20 cellular contexts compared by ENCODE assay signal in the genomic region with DNA sequence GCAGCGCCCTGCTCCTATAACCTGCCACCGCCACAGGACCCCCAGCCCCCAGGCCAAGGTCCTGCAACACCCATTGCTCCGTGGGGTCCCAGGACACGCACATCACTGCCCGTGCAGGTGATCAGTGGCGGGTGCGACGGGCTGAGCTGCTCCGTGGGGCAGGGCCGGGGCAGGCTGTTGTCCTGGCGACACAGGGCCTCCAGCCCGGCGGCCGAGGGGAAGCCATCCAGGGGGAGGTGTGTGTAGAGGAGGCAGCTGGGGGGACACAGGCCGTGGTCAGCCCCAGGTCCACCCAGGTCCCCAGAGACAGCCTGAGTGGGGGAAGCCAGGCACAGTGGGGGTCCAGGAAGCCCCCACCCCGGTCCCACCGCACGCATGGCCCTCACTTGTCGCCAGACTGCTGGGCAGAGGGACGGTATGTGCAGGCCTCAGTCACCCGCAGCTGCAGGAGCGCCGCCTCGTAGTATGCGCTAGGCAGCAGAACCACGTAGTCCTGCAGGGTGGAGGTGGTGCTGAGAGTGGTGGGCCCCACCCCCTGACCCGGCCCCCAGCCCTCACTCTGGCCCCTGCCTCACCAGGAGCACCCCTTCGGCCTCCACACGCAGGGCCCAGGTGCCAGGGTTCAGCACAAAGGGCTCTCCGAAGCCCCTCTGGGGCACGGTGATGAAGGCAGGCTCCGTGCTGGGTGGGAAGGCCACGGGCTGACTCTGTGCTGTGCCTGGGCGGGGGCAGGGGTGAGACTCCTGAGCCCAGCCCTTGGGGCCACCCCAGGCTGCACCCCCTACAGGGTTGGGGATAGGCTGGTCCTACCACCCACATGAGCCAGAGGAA.
"Had no signal": no experiment of that assay in that cellular context is flagged by ENCODE, and none has a peak within 500 bp of the region (broad histone marks: within the 10 kb centered on the region; RNA-seq: fewer than 3 reads in every experiment).

No MANE protein-coding gene starts in this region.

- H3K4me1 ChIP-seq: pancreas, tibial artery, upper lobe of left lung, uterus had no signal

- H3K4me3 Mint-ChIP-seq: endodermal cell, natural killer cell, neural crest cell had no signal

- H3K27ac Mint-ChIP-seq: endodermal cell, natural killer cell, progenitor cell of endocrine pancreas had no signal

- H3K27me3 ChIP-seq: heart left ventricle, pancreas, tibial artery, upper lobe of left lung, uterus had no signal

- DNase-seq: effector CD4-positive, alpha-beta T cell; endodermal cell; foreskin melanocyte; hippocampal formation; kidney glomerular epithelial cell; mucosa of descending colon; natural killer cell; nucleus accumbens; stimulated activated CD4-positive, alpha-beta T cell treated with anti-CD3 and anti-CD28 coated beads, Interleukin-2, amount 100 ng/mL, for 48 hours; stimulated activated naive CD4-positive, alpha-beta T cell treated with Interleukin-2 at 50 U/mL for 16 hours; tibial artery; uterus had no signal

- H3K4me1 Mint-ChIP-seq: endodermal cell, natural killer cell, neural crest cell had no signal

- H3K4me3 ChIP-seq: coronary artery, heart left ventricle, mucosa of descending colon, pancreas, smooth muscle cell, tibial artery, upper lobe of left lung, uterus had no signal

- H3K9me3 ChIP-seq: heart left ventricle, mucosa of descending colon, pancreas, tibial artery, upper lobe of left lung, uterus had no signal

- H3K4me2 ChIP-seq: smooth muscle cell had no signal

- FAIRE-seq: pancreas had no signal

- H3K36me3 ChIP-seq: uterus had no signal

- H3K27ac ChIP-seq: heart left ventricle, pancreas, tibial artery, upper lobe of left lung, uterus had no signal

- H3K27me3 Mint-ChIP-seq: progenitor cell of endocrine pancreas had no signal

- H3K9me3 Mint-ChIP-seq: endodermal cell, natural killer cell, neural crest cell had no signal

- ATAC-seq: heart left ventricle, mucosa of descending colon, natural killer cell, pancreas, right cardiac atrium had no signal

- H3K36me3 Mint-ChIP-seq: natural killer cell had no signal
